ENCODE assay signal across 18 cellular contexts in genomic region chr7:36048902-36049240, GRCh38.
DNase-seq lines count a peak whose midpoint lies in the region; ATAC-seq and TF ChIP-seq lines count a peak whose summit lies in the region.
"Had no signal": no experiment of that assay in that cellular context is flagged by ENCODE, and none has a peak within 500 bp of the region (broad histone marks: within the 10 kb centered on the region; RNA-seq: fewer than 3 reads in every experiment).

No MANE protein-coding gene starts in this region.

- TF ChIP-seq CTCF in MCF 10A (IDR thresholded peaks at IDR 0.05; ENCODE audit: unreplicated experiment) (no peak), mammary epithelial cell (conservative IDR thresholded peaks at IDR 0.05 in 1 of 2, IDR thresholded peaks at IDR 0.05 in 1 of 2; ENCODE audit: extremely low read depth in 1 of 2, insufficient read depth in 1 of 2, low read depth in 1 of 2, low read length in 2 of 2) (no peak), PC-9 (conservative IDR thresholded peaks at IDR 0.05) (no peak), foreskin keratinocyte (conservative IDR thresholded peaks at IDR 0.05) (no peak), tibial artery (IDR thresholded peaks at IDR 0.05) (no peak)

- H3K4me1 ChIP-seq in mammary epithelial cell (ENCODE audit: insufficient read depth, low read length) (peaks cover 18% of the 10 kb centered on the region), PC-9 (replicated peaks; ENCODE audit: insufficient read depth) (peaks cover 60% of the 10 kb centered on the region), foreskin keratinocyte (peaks cover 9% of the 10 kb centered on the region), tibial artery (peaks cover 0 to 59% (median 49%) of the 10 kb centered on the region in 4 donors)

- CTCF ChIA-PET in MCF 10A (lab: Yijun Ruan, JAX) (interaction anchor here (0.6 to 1.6 kb wide), 9 partner anchors 11 to 1124 kb away, joined by 3 to 6 read pairs (median 3); no protein-coding TSS in a partner anchor), mammary epithelial cell (lab: Charles Lee; ENCODE audit: low non-redundant PET) (no interaction called here), PC-9 (lab: Charles Lee) (interaction anchor here (1.3 kb wide), 1 partner anchor 80 kb away, joined by 4 read pairs; no protein-coding TSS in a partner anchor)

- POLR2A ChIA-PET in MCF 10A (lab: Yijun Ruan, JAX) (interaction anchor here (1.2 to 4.7 kb wide), 10 partner anchors 12 to 241 kb away, joined by 3 to 55 read pairs (median 6); no protein-coding TSS in a partner anchor), PC-9 (lab: Charles Lee; ENCODE audit: unreplicated experiment) (interaction anchor here (0.6 to 0.7 kb wide), 2 partner anchors 23 to 239 kb away, joined by 3 to 4 read pairs; no protein-coding TSS in a partner anchor)

- DNase-seq in MCF 10A (ENCODE audit: unreplicated experiment): peak; percentile 17
- no peak for DNase-seq in mammary epithelial cell
- DNase-seq in PC-9: no peak
- no peak for DNase-seq in foreskin keratinocyte
- no peak for DNase-seq in tibial artery
- DNase-seq in NCI-H2029 (lab: John Stamatoyannopoulos, UW): no peak
- DNase-seq in erythroblast (lab: John Stamatoyannopoulos, UW): no peak
- DNase-seq: activated CD4-positive, alpha-beta T cell treated with anti-CD3 and anti-CD28 coated beads for 36 hours; activated naive CD8-positive, alpha-beta T cell treated with anti-CD3 and anti-CD28 coated beads, Interleukin-2, amount 10 ng/mL, durations not matched to agents 7 days and 5 days; activated T-cell treated with anti-CD3 and anti-CD28 coated beads, Interleukin-2, amount 50 U/mL, for 24 hours; left colon; naive B cell; NCI-H1105 treated with DMSO at 0.1 percent for 48 hours; NCI-H526 treated with DMSO at 0.1 percent for 48 hours; T-helper 2 cell; transverse colon had no signal

- no peaks in the 10 kb centered on the region for H3K36me3 ChIP-seq in mammary epithelial cell (ENCODE audit: insufficient read depth, low read length)
- H3K36me3 ChIP-seq in PC-9 (ENCODE audit: low read depth): no peaks in the 10 kb centered on the region
- H3K36me3 ChIP-seq in tibial artery: no peaks in the 10 kb centered on the region
- H3K36me3 ChIP-seq: transverse colon had no signal

- no peaks in the 10 kb centered on the region for H3K9me3 ChIP-seq in mammary epithelial cell (replicated peaks; ENCODE audit: insufficient read depth, low read length)
- H3K9me3 ChIP-seq in PC-9 (ENCODE audit: insufficient read depth, low read depth): no peaks in the 10 kb centered on the region
- H3K9me3 ChIP-seq in tibial artery: no peaks in the 10 kb centered on the region
- H3K9me3 ChIP-seq: transverse colon had no signal

- no peaks in the 10 kb centered on the region for H3K36me3 Mint-ChIP-seq in MCF 10A (ENCODE audit: insufficient read depth, unreplicated experiment)
- H3K36me3 Mint-ChIP-seq: activated naive CD8-positive, alpha-beta T cell treated with anti-CD3 and anti-CD28 coated beads, Interleukin-2, amount 10 ng/mL, durations not matched to agents 7 days and 5 days; naive B cell had no signal

- H3K27ac ChIP-seq in mammary epithelial cell (ENCODE audit: insufficient read depth, low read depth, low read length) (no peak overlapping the region), PC-9 (no peak overlapping the region), foreskin keratinocyte (no peak overlapping the region), tibial artery (peak overlapping the region; percentile 48 to 58)
- H3K27ac ChIP-seq: 22Rv1, transverse colon had no signal

- H2AFZ ChIP-seq in mammary epithelial cell (ENCODE audit: low read depth, low read length) (no peak overlapping the region), PC-9 (no peak overlapping the region)

- no peak overlapping the region for H3K9ac ChIP-seq in mammary epithelial cell (ENCODE audit: insufficient read depth, low read length)

- intact Hi-C loops in MCF 10A (cut with micrococcal nuclease) (loop anchor here (5.0 kb wide), 1 partner anchor 68 kb away; no protein-coding TSS in a partner anchor), mammary epithelial cell (cut with micrococcal nuclease) (loop anchor here (5.0 kb wide), 1 partner anchor 68 kb away; no protein-coding TSS in a partner anchor), PC-9 (cut with micrococcal nuclease; ENCODE audit: unreplicated experiment) (loop anchor here (1.0 to 2.0 kb wide), 4 partner anchors 12 to 241 kb away; no protein-coding TSS in a partner anchor), tibial artery (cut with DNase I; ENCODE audit: low total_unique reads) (no loop called here)

- H3K4me3 Mint-ChIP-seq in MCF 10A (ENCODE audit: unreplicated experiment): no peak overlapping the region
- H3K4me3 Mint-ChIP-seq: activated CD4-positive, alpha-beta T cell treated with anti-CD3 and anti-CD28 coated beads for 36 hours; activated naive CD8-positive, alpha-beta T cell treated with anti-CD3 and anti-CD28 coated beads, Interleukin-2, amount 10 ng/mL, durations not matched to agents 7 days and 5 days; activated T-cell treated with anti-CD3 and anti-CD28 coated beads, Interleukin-2, amount 50 U/mL, for 24 hours had no signal

- H3K4me1 Mint-ChIP-seq in MCF 10A (ENCODE audit: insufficient read depth, unreplicated experiment): peaks cover 17% of the 10 kb centered on the region
- H3K4me1 Mint-ChIP-seq: activated CD4-positive, alpha-beta T cell treated with anti-CD3 and anti-CD28 coated beads for 36 hours; activated naive CD8-positive, alpha-beta T cell treated with anti-CD3 and anti-CD28 coated beads, Interleukin-2, amount 10 ng/mL, durations not matched to agents 7 days and 5 days had no signal

- no TSS peak for BruUV-seq in MCF 10A (replicated peaks; lab: Mats Ljungman, UMichigan)
- BruUV-seq in mammary epithelial cell (replicated peaks; lab: Mats Ljungman, UMichigan): no TSS peak
- BruUV-seq in PC-9 (replicated peaks; lab: Mats Ljungman, UMichigan): no TSS peak

- in situ Hi-C loops in mammary epithelial cell (cut with MboI; ENCODE audit: low sequenced_read_pairs in 2 of 2): no loop called here

- dilution Hi-C loops in mammary epithelial cell (cut with HindIII; ENCODE audit: low sequenced_read_pairs): no loop called here

- peaks cover 10% of the 10 kb centered on the region for H3K27me3 Mint-ChIP-seq in MCF 10A (ENCODE audit: insufficient read depth, unreplicated experiment)
- H3K27me3 Mint-ChIP-seq: activated T-cell treated with anti-CD3 and anti-CD28 coated beads, Interleukin-2, amount 50 U/mL, for 24 hours had no signal

- no peak overlapping the region for H3K4me2 ChIP-seq in mammary epithelial cell (ENCODE audit: insufficient read depth, low read depth, low read length)
- peak overlapping the region; percentile 46 for H3K4me2 ChIP-seq in PC-9

- no peaks in the 10 kb centered on the region for H3K79me2 ChIP-seq in mammary epithelial cell (ENCODE audit: insufficient read depth, low read length)
- no peaks in the 10 kb centered on the region for H3K79me2 ChIP-seq in PC-9 (ENCODE audit: low read depth)

- peak; percentile 32 for ATAC-seq in foreskin keratinocyte
- ATAC-seq in HG03025 (IDR thresholded peaks at IDR 0.05; ENCODE audit: low FRiP score, unreplicated experiment): no peak
- ATAC-seq: activated CD4-positive, alpha-beta T cell treated with anti-CD3 and anti-CD28 coated beads for 36 hours; left colon had no signal

- no peaks in the 10 kb centered on the region for H3K9me3 Mint-ChIP-seq in MCF 10A (ENCODE audit: unreplicated experiment)
- H3K9me3 Mint-ChIP-seq: activated naive CD8-positive, alpha-beta T cell treated with anti-CD3 and anti-CD28 coated beads, Interleukin-2, amount 10 ng/mL, durations not matched to agents 7 days and 5 days; activated T-cell treated with anti-CD3 and anti-CD28 coated beads, Interleukin-2, amount 50 U/mL, for 24 hours had no signal

- H3K9me2 ChIP-seq in PC-9 (ENCODE audit: insufficient read depth): no peaks in the 10 kb centered on the region

- H4K20me1 ChIP-seq in mammary epithelial cell (ENCODE audit: insufficient read depth, low read length) (no peaks in the 10 kb centered on the region), PC-9 (ENCODE audit: insufficient read depth) (no peaks in the 10 kb centered on the region)

- no peak for TF ChIP-seq POLR2A in erythroblast (IDR thresholded peaks at IDR 0.05; ENCODE audit: low read length)

- H3K4me3 ChIP-seq in mammary epithelial cell (replicated peaks in 1 of 3; ENCODE audit: insufficient read depth in 1 of 3, low read depth in 2 of 3, low read length in 3 of 3) (no peak overlapping the region), PC-9 (no peak overlapping the region), tibial artery (no peak overlapping the region)
- H3K4me3 ChIP-seq: transverse colon had no signal

- WGBS in mammary epithelial cell (ENCODE audit: low coverage, missing lambda C conversion rate): 72% methylated on average over 2 of the region's 2 CpGs

- H3K27me3 ChIP-seq in mammary epithelial cell (ENCODE audit: insufficient read depth, low read length) (no peaks in the 10 kb centered on the region), PC-9 (ENCODE audit: insufficient read depth, low read depth) (no peaks in the 10 kb centered on the region), foreskin keratinocyte (peaks cover 2% of the 10 kb centered on the region), tibial artery (no peaks in the 10 kb centered on the region)
- H3K27me3 ChIP-seq: transverse colon had no signal

- H3F3A ChIP-seq in PC-9 (ENCODE audit: insufficient read depth, low read depth): peaks cover 32% of the 10 kb centered on the region

- no peak overlapping the region for H3K27ac Mint-ChIP-seq in MCF 10A (ENCODE audit: low read depth, unreplicated experiment)
- H3K27ac Mint-ChIP-seq: activated CD4-positive, alpha-beta T cell treated with anti-CD3 and anti-CD28 coated beads for 36 hours; activated naive CD8-positive, alpha-beta T cell treated with anti-CD3 and anti-CD28 coated beads, Interleukin-2, amount 10 ng/mL, durations not matched to agents 7 days and 5 days; activated T-cell treated with anti-CD3 and anti-CD28 coated beads, Interleukin-2, amount 50 U/mL, for 24 hours had no signal

Comparison
In these comparisons a context has a peak if more than half of its experiments do, and no peak if none do; other contexts are left out.
1. H3K27ac ChIP-seq: peak in tibial artery (2 of 2); none in mammary epithelial cell (single experiment), PC-9 (single experiment) and foreskin keratinocyte (single experiment).